Comparison of ENCODE assay signal across 8 cellular contexts in genomic region chr12:77065361-77066204, GRCh38. TPM values are rescaled to one million over a fixed set of nuclear protein-coding genes. Genes with fewer than 3 reads are reported as not detected.
DNase-seq lines count a peak whose midpoint lies in the region; ATAC-seq and TF ChIP-seq lines count a peak whose summit lies in the region.

E2F7 (minus strand) TSS chr12:77065569; CDS start chr12:77064635, 934 bp downstream.

- H3F3A ChIP-seq in DOHH2 (ENCODE audit: control insufficient read depth, insufficient read depth) (peaks cover 7% of the 10 kb centered on the region; the same call in 1 of the 2 replicates), GM23248 (ENCODE audit: insufficient read depth) (0 out of 2 replicates have a peak, but pooled peaks cover 3% of the 10 kb centered on the region)

- in situ Hi-C loops in GM23248 (cut with MboI), result no loop called here

- peak within 1 kb of the TSS; percentile 25 for H3K27ac Mint-ChIP-seq in activated T-cell treated with anti-CD3 and anti-CD28 coated beads, Interleukin-2, amount 50 U/mL, for 72 hours
- H3K27ac Mint-ChIP-seq in naive thymus-derived CD4-positive, alpha-beta T cell, result peak within 1 kb of the TSS in 2 of 9 donors; percentile 69 to 80
- peak within 1 kb of the TSS; percentile 76 for H3K27ac Mint-ChIP-seq in stimulated activated memory B cell treated with anti-CD40 and anti-IgM and Interleukin-4, amounts not matched to agents 10 μg/mL and 1 μg/mL and 100 μg/mL, for 72 hours

- no peaks in the 10 kb centered on the region for H3K9me3 Mint-ChIP-seq in activated T-cell treated with anti-CD3 and anti-CD28 coated beads, Interleukin-2, amount 50 U/mL, for 72 hours
- no peaks in the 10 kb centered on the region for H3K9me3 Mint-ChIP-seq in naive thymus-derived CD4-positive, alpha-beta T cell
- H3K9me3 Mint-ChIP-seq in stimulated activated memory B cell treated with anti-CD40 and anti-IgM and Interleukin-4, amounts not matched to agents 10 μg/mL and 1 μg/mL and 100 μg/mL, for 72 hours, result no peaks in the 10 kb centered on the region

- peak; percentile 95 to 96 for ATAC-seq in activated T-cell treated with anti-CD3 and anti-CD28 coated beads, Interleukin-2, amount 50 U/mL, for 72 hours (replicated peaks in 1 of 2)
- peak; percentile 91 for ATAC-seq in naive thymus-derived CD4-positive, alpha-beta T cell
- peak; percentile 89 for ATAC-seq in stimulated activated memory B cell treated with anti-CD40 and anti-IgM and Interleukin-4, amounts not matched to agents 10 μg/mL and 1 μg/mL and 100 μg/mL, for 72 hours

- H3K27ac ChIP-seq in DOHH2 (ENCODE audit: low read depth, low read length) (peak within 1 kb of the TSS; percentile 61), GM23248 (peak within 1 kb of the TSS; percentile 57), KOPT-K1 (ENCODE audit: low read depth, low read length, poor library complexity, severe bottlenecking) (peak within 1 kb of the TSS; percentile 96), Peyer's patch (peak within 1 kb of the TSS in 1 of 4 donors; percentile 44), fibroblast of lung (ENCODE audit: insufficient read depth, low read length) (peak within 1 kb of the TSS; percentile 76)
- no peak within 1 kb of the TSS for H3K27ac ChIP-seq in naive thymus-derived CD4-positive, alpha-beta T cell (ENCODE audit: low read depth, low read length)

- H3K4me2 ChIP-seq in DOHH2 (ENCODE audit: low read length) (peak within 1 kb of the TSS; percentile 87), GM23248 (ENCODE audit: unreplicated experiment) (peak within 1 kb of the TSS; percentile 77), fibroblast of lung (ENCODE audit: extremely low read depth, insufficient read depth, low read length) (peak within 1 kb of the TSS; percentile 69)

- TF ChIP-seq CTCF in DOHH2 (IDR thresholded peaks at IDR 0.05; ENCODE audit: low read depth, low read length, poor library complexity, severe bottlenecking) (no peak), Peyer's patch (IDR thresholded peaks at IDR 0.05) (no peak), fibroblast of lung (conservative IDR thresholded peaks at IDR 0.05 in 1 of 2, IDR thresholded peaks at IDR 0.05 in 1 of 2; ENCODE audit: low read depth in 1 of 2, low read length in 2 of 2) (no peak)

- H3K4me1 ChIP-seq in DOHH2 (ENCODE audit: control insufficient read depth, low read length) (peaks cover 46% of the 10 kb centered on the region), GM23248 (ENCODE audit: insufficient read depth) (no peaks in the 10 kb centered on the region), Peyer's patch (peaks cover 0 to 12% (median 0%) of the 10 kb centered on the region in 4 donors), fibroblast of lung (ENCODE audit: control insufficient read depth, extremely low read depth, insufficient read depth, low read length) (no peaks in the 10 kb centered on the region)
- H3K4me1 ChIP-seq in naive thymus-derived CD4-positive, alpha-beta T cell (ENCODE audit: control insufficient read depth in 2 of 2, insufficient read depth in 2 of 2, low read length in 2 of 2), result peaks cover 0 to 7% of the 10 kb centered on the region in 2 donors

- H3K9me3 ChIP-seq in DOHH2 (ENCODE audit: control insufficient read depth, insufficient read depth, low read length) (no peaks in the 10 kb centered on the region), GM23248 (ENCODE audit: low read depth) (no peaks in the 10 kb centered on the region), KOPT-K1 (ENCODE audit: insufficient read depth, low read length, poor library complexity, severe bottlenecking) (no peaks in the 10 kb centered on the region), Peyer's patch (no peaks in the 10 kb centered on the region), fibroblast of lung (ENCODE audit: control insufficient read depth, insufficient read depth, low read depth, low read length) (no peaks in the 10 kb centered on the region)
- H3K9me3 ChIP-seq in naive thymus-derived CD4-positive, alpha-beta T cell (ENCODE audit: control insufficient read depth in 2 of 3, low read length in 3 of 3), result no peaks in the 10 kb centered on the region

- H4K20me1 ChIP-seq in DOHH2 (ENCODE audit: control insufficient read depth, insufficient read depth, low read depth, low read length) (0 out of 2 replicates have a peak, but pooled peaks cover 3% of the 10 kb centered on the region), GM23248 (ENCODE audit: insufficient read depth) (no peaks in the 10 kb centered on the region), fibroblast of lung (ENCODE audit: control insufficient read depth, extremely low read depth, insufficient read depth, low read length) (no peaks in the 10 kb centered on the region)

- CTCF ChIA-PET in naive thymus-derived CD4-positive, alpha-beta T cell (lab: Charles Lee), result no interaction called here

- WGBS in GM23248 (ENCODE audit: low coverage in 1 of 2, low lambda C conversion rate in 2 of 2, missing lambda C conversion rate in 2 of 2), 2 experiments, result 0 to 1% methylated on average over 62 to 71 of the region's 87 CpGs

- H3K27me3 ChIP-seq in DOHH2 (ENCODE audit: control insufficient read depth, low read length) (no peaks in the 10 kb centered on the region), GM23248 (replicated peaks; ENCODE audit: insufficient read depth) (no peaks in the 10 kb centered on the region), Peyer's patch (no peaks in the 10 kb centered on the region), fibroblast of lung (ENCODE audit: control insufficient read depth, insufficient read depth, low read length) (no peaks in the 10 kb centered on the region)
- no peaks in the 10 kb centered on the region for H3K27me3 ChIP-seq in naive thymus-derived CD4-positive, alpha-beta T cell (ENCODE audit: control insufficient read depth in 2 of 2, insufficient read depth in 2 of 2, low read length in 2 of 2)

- H3K4me1 Mint-ChIP-seq in activated T-cell treated with anti-CD3 and anti-CD28 coated beads, Interleukin-2, amount 50 U/mL, for 72 hours (ENCODE audit: low read depth), result peaks cover 11% of the 10 kb centered on the region
- peaks cover 5 to 41% (median 8%) of the 10 kb centered on the region in 7 donors for H3K4me1 Mint-ChIP-seq in naive thymus-derived CD4-positive, alpha-beta T cell
- H3K4me1 Mint-ChIP-seq in stimulated activated memory B cell treated with anti-CD40 and anti-IgM and Interleukin-4, amounts not matched to agents 10 μg/mL and 1 μg/mL and 100 μg/mL, for 72 hours, result peaks cover 33% of the 10 kb centered on the region

- peaks cover 0 to 5% of the 10 kb centered on the region in 2 donors for H3K36me3 Mint-ChIP-seq in activated T-cell treated with anti-CD3 and anti-CD28 coated beads, Interleukin-2, amount 50 U/mL, for 72 hours (ENCODE audit: insufficient read depth in 2 of 2)
- peaks cover 0 to 21% (median 0%) of the 10 kb centered on the region in 5 donors for H3K36me3 Mint-ChIP-seq in naive thymus-derived CD4-positive, alpha-beta T cell
- no peaks in the 10 kb centered on the region for H3K36me3 Mint-ChIP-seq in stimulated activated memory B cell treated with anti-CD40 and anti-IgM and Interleukin-4, amounts not matched to agents 10 μg/mL and 1 μg/mL and 100 μg/mL, for 72 hours

- peak within 1 kb of the TSS; percentile 82 for H3K9ac ChIP-seq in GM23248
- peak within 1 kb of the TSS; percentile 77 for H3K9ac ChIP-seq in fibroblast of lung (ENCODE audit: insufficient read depth, low read length)

- DNase-seq in GM23248, result peak; percentile 92
- peak; percentile 73 to 92 (median 90) for DNase-seq in Peyer's patch
- peak; percentile 88 for DNase-seq in activated T-cell treated with anti-CD3 and anti-CD28 coated beads, Interleukin-2, amount 50 U/mL, for 72 hours
- DNase-seq in fibroblast of lung (ENCODE audit: low read depth in 2 of 2), result peak; percentile 88 to 91
- DNase-seq in naive thymus-derived CD4-positive, alpha-beta T cell, result peak; percentile 47 to 93 (median 69)

- POLR2A ChIA-PET in naive thymus-derived CD4-positive, alpha-beta T cell (lab: Charles Lee), result no interaction called here

- H3K4me3 Mint-ChIP-seq in activated T-cell treated with anti-CD3 and anti-CD28 coated beads, Interleukin-2, amount 50 U/mL, for 72 hours, result peak within 1 kb of the TSS; percentile 86 to 92
- H3K4me3 Mint-ChIP-seq in naive thymus-derived CD4-positive, alpha-beta T cell, result peak within 1 kb of the TSS; percentile 79 to 88 (median 85)
- H3K4me3 Mint-ChIP-seq in stimulated activated memory B cell treated with anti-CD40 and anti-IgM and Interleukin-4, amounts not matched to agents 10 μg/mL and 1 μg/mL and 100 μg/mL, for 72 hours, result peak within 1 kb of the TSS; percentile 86

- peaks cover 56% of the 10 kb centered on the region for H3K79me2 ChIP-seq in DOHH2 (ENCODE audit: control insufficient read depth, low read length)
- H3K79me2 ChIP-seq in GM23248 (ENCODE audit: insufficient read depth), result peaks cover 45% of the 10 kb centered on the region
- H3K79me2 ChIP-seq in fibroblast of lung (ENCODE audit: control insufficient read depth, insufficient read depth, low read length), result peaks cover 43% of the 10 kb centered on the region

- H3K36me3 ChIP-seq in DOHH2 (ENCODE audit: control insufficient read depth, low read length) (peaks cover 45% of the 10 kb centered on the region), GM23248 (ENCODE audit: low read depth) (no peaks in the 10 kb centered on the region), KOPT-K1 (ENCODE audit: insufficient read depth, low read length) (peaks cover 35% of the 10 kb centered on the region), Peyer's patch (no peaks in the 10 kb centered on the region), fibroblast of lung (ENCODE audit: control insufficient read depth, insufficient read depth, low read length) (no peaks in the 10 kb centered on the region)
- H3K36me3 ChIP-seq in naive thymus-derived CD4-positive, alpha-beta T cell (ENCODE audit: control insufficient read depth in 2 of 3, insufficient read depth in 3 of 3, low read length in 3 of 3), result no peaks in the 10 kb centered on the region

- no peak for TF ChIP-seq POLR2A in Peyer's patch (IDR thresholded peaks at IDR 0.05)

- H3K9me2 ChIP-seq in DOHH2 (replicated peaks; ENCODE audit: control insufficient read depth, low read length), result no peaks in the 10 kb centered on the region
- H3K9me2 ChIP-seq in GM23248 (ENCODE audit: insufficient read depth), result no peaks in the 10 kb centered on the region

- H3K27me3 Mint-ChIP-seq in activated T-cell treated with anti-CD3 and anti-CD28 coated beads, Interleukin-2, amount 50 U/mL, for 72 hours (ENCODE audit: low read depth), result peaks cover 13% of the 10 kb centered on the region
- peaks cover 16 to 38% (median 30%) of the 10 kb centered on the region in 5 donors for H3K27me3 Mint-ChIP-seq in naive thymus-derived CD4-positive, alpha-beta T cell
- peaks cover 27% of the 10 kb centered on the region for H3K27me3 Mint-ChIP-seq in stimulated activated memory B cell treated with anti-CD40 and anti-IgM and Interleukin-4, amounts not matched to agents 10 μg/mL and 1 μg/mL and 100 μg/mL, for 72 hours

- intact Hi-C loops in naive thymus-derived CD4-positive, alpha-beta T cell (cut with micrococcal nuclease), result loop anchor here in 1 of 2 donors (1.0 to 10.0 kb wide), 7 partner anchors 16 to 1551 kb away; partner anchors contain the start of genes CSRP2, KRR1, NAP1L1 and OSBPL8

- H2AFZ ChIP-seq in GM23248 (peak within 1 kb of the TSS; percentile 89), fibroblast of lung (ENCODE audit: low read length) (peak within 1 kb of the TSS; percentile 27)

- H3K4me3 ChIP-seq in DOHH2 (ENCODE audit: low read length) (peak within 1 kb of the TSS; percentile 98), GM23248 (peak within 1 kb of the TSS; percentile 81), Peyer's patch (peak within 1 kb of the TSS; percentile 65 to 76 (median 72)), fibroblast of lung (replicated peaks in 1 of 4; ENCODE audit: control extremely low read depth in 1 of 4, insufficient read depth in 1 of 4, low read depth in 3 of 4, low read length in 4 of 4) (peak within 1 kb of the TSS; percentile 71 to 82 (median 78))
- H3K4me3 ChIP-seq in naive thymus-derived CD4-positive, alpha-beta T cell (ENCODE audit: low read length), result peak within 1 kb of the TSS; percentile 63

RNA-seq across cellular contexts. Expression of gene E2F7, which starts in this region (rescaled TPM):
- 2.5 and 5.6 TPM in 2 replicates for total RNA-seq in GM23248 (2014; rRNA removed; shearing (Covaris generic))
- 3.7 and 5.7 TPM in 2 replicates for polyA plus RNA-seq in GM23248 (2016; fragmentation: Nextera tagmentation; extraction: Ambion mirVana)
- total RNA-seq in Peyer's patch, result 10 to 100 TPM in 1 of 4 donors, 1 to 10 TPM in 3; 1.2 to 17.3 (median 3.7) TPM
- 1 to 10 TPM; 4.9 to 5.7 TPM for total RNA-seq in activated T-cell treated with anti-CD3 and anti-CD28 coated beads, Interleukin-2, amount 50 U/mL, for 72 hours
- 4.6 and 9.7 TPM in 2 replicates for total RNA-seq in fibroblast of lung
- 3.6 and 12.9 TPM in 2 replicates for polyA plus RNA-seq in fibroblast of lung
- 2.3 and 6.9 TPM in 2 replicates for polyA plus RNA-seq in fibroblast of lung (2012)
- polyA minus RNA-seq in fibroblast of lung (ENCODE audit: low replicate concordance), result 4.2 and 27.6 TPM in 2 replicates
- total RNA-seq in naive thymus-derived CD4-positive, alpha-beta T cell, result 10 to 100 TPM in 1 of 5 experiments, under 1 TPM in 1, not detected in 3; 0.22 to 17.6 TPM
- polyA plus RNA-seq in naive thymus-derived CD4-positive, alpha-beta T cell, result not detected
